ENCODE assay signal across 20 cellular contexts in genomic region chr4:108559911-108560310, GRCh38.
"Had no signal": no experiment of that assay in that cellular context is flagged by ENCODE, and none has a peak within 500 bp of the region (broad histone marks: within the 10 kb centered on the region; RNA-seq: fewer than 3 reads in every experiment).

No MANE protein-coding gene starts in this region.

- H3K4me1 ChIP-seq: gastroesophageal sphincter, prostate gland, tibial artery had no signal

- ATAC-seq: activated CD4-positive, alpha-beta T cell treated with anti-CD3 and anti-CD28 coated beads for 36 hours; activated naive CD4-positive, alpha-beta T cell treated with anti-CD3 and anti-CD28 coated beads, Interleukin-2, amount 50 U/mL, for 72 hours; activated T-helper 17 cell treated with anti-CD3 and anti-CD28 coated beads, Interleukin-2, amount 50 U/mL, for 72 hours; effector memory CD8-positive, alpha-beta T cell had no signal

- DNase-seq: activated B cell treated with CpG ODN at 0.5 μM for 24 hours; activated CD4-positive, alpha-beta T cell treated with anti-CD3 and anti-CD28 coated beads for 36 hours; activated CD4-positive, alpha-beta T cell treated with anti-CD3 and anti-CD28 coated beads, Interleukin-2, amount 50 U/mL, for 4 hours; activated CD8-positive, alpha-beta memory T cell treated with anti-CD3 and anti-CD28 coated beads for 24 hours; activated CD8-positive, alpha-beta memory T cell treated with anti-CD3 and anti-CD28 coated beads, Interleukin-2, amount 50 U/mL, for 4 hours; activated T-cell treated with anti-CD3 and anti-CD28 coated beads, Interleukin-2, amount 50 U/mL, for 24 hours; aorta; central memory CD4-positive, alpha-beta T cell; effector memory CD8-positive, alpha-beta T cell; naive B cell; stimulated activated CD4-positive, alpha-beta T cell treated with anti-CD3 and anti-CD28 coated beads, Interleukin-12 subunit alpha, Interleukin-12 subunit beta, amount 100 ng/mL, for 4 hours; stimulated activated CD4-positive, alpha-beta T cell treated with anti-CD3 and anti-CD28 coated beads, Interleukin-4, amount 100 ng/mL, for 4 hours; T-helper 1 cell; tibial artery had no signal

- H3K27me3 ChIP-seq: brain microvascular endothelial cell, esophagus muscularis mucosa, gastroesophageal sphincter, tibial artery had no signal

- H3K4me3 ChIP-seq: esophagus muscularis mucosa, gastroesophageal sphincter, prostate gland, tibial artery had no signal

- H3K9me3 ChIP-seq: esophagus muscularis mucosa, gastroesophageal sphincter, prostate gland, tibial artery had no signal

- H3K36me3 ChIP-seq: brain microvascular endothelial cell, esophagus muscularis mucosa, gastroesophageal sphincter, prostate gland, tibial artery had no signal

- H3K27ac ChIP-seq: brain microvascular endothelial cell, gastroesophageal sphincter, prostate gland, tibial artery had no signal
